ENCODE assay signal across 3 cellular contexts in genomic region chr4:77903186-77903585, GRCh38.
TF ChIP-seq lines count a peak whose summit lies in the region.

No MANE protein-coding gene starts in this region.

TF ChIP-seq in SK-N-SH treated with all-trans-retinoic acid at 6 μM for 48 hours, 23 proteins besides CTCF, POLR2A, EP300 and RAD21:
- no peak for TF ChIP-seq CSDC2 (CRISPR knock-in tag; IDR thresholded peaks at IDR 0.05)
- TF ChIP-seq, protein P1, sequence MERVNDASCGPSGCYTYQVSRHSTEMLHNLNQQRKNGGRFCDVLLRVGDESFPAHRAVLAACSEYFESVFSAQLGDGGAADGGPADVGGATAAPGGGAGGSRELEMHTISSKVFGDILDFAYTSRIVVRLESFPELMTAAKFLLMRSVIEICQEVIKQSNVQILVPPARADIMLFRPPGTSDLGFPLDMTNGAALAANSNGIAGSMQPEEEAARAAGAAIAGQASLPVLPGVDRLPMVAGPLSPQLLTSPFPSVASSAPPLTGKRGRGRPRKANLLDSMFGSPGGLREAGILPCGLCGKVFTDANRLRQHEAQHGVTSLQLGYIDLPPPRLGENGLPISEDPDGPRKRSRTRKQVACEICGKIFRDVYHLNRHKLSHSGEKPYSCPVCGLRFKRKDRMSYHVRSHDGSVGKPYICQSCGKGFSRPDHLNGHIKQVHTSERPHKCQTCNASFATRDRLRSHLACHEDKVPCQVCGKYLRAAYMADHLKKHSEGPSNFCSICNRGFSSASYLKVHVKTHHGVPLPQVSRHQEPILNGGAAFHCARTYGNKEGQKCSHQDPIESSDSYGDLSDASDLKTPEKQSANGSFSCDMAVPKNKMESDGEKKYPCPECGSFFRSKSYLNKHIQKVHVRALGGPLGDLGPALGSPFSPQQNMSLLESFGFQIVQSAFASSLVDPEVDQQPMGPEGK (CRISPR knock-in tag; IDR thresholded peaks at IDR 0.05; ENCODE audit: borderline replicate concordance), result no peak
- TF ChIP-seq ISL1 (CRISPR knock-in tag; IDR thresholded peaks at IDR 0.05), result peak; percentile 61; the same call in 1 of the 2 replicates
TF ChIP-seq in SK-N-SH treated with all-trans-retinoic acid at 6 μM for 48 hours: peak in this region for 1.

TF ChIP-seq in SK-N-SH, 30 proteins besides CTCF, POLR2A, EP300 and RAD21:
- no peak for TF ChIP-seq USF1 (IDR thresholded peaks at IDR 0.05; ENCODE audit: borderline replicate concordance, low read depth)
- TF ChIP-seq JUND (IDR thresholded peaks at IDR 0.05), result no peak
- TF ChIP-seq MEF2A (IDR thresholded peaks at IDR 0.05; ENCODE audit: borderline replicate concordance, low read depth), result no peak
- TF ChIP-seq RFX5 (IDR thresholded peaks at IDR 0.05; ENCODE audit: low read length), result no peak
- no peak for TF ChIP-seq TAF1 (IDR thresholded peaks at IDR 0.05; ENCODE audit: borderline replicate concordance, low read depth, low read length)
- TF ChIP-seq FOXM1 (IDR thresholded peaks at IDR 0.05; ENCODE audit: low read depth), result no peak

TF ChIP-seq in HepG2, 621 proteins besides CTCF, POLR2A, EP300 and RAD21:
- TF ChIP-seq, protein P2, sequence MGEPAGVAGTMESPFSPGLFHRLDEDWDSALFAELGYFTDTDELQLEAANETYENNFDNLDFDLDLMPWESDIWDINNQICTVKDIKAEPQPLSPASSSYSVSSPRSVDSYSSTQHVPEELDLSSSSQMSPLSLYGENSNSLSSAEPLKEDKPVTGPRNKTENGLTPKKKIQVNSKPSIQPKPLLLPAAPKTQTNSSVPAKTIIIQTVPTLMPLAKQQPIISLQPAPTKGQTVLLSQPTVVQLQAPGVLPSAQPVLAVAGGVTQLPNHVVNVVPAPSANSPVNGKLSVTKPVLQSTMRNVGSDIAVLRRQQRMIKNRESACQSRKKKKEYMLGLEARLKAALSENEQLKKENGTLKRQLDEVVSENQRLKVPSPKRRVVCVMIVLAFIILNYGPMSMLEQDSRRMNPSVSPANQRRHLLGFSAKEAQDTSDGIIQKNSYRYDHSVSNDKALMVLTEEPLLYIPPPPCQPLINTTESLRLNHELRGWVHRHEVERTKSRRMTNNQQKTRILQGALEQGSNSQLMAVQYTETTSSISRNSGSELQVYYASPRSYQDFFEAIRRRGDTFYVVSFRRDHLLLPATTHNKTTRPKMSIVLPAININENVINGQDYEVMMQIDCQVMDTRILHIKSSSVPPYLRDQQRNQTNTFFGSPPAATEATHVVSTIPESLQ (CRISPR knock-in tag; conservative IDR thresholded peaks at IDR 0.05), result no peak
- TF ChIP-seq RXRA (CRISPR knock-in tag; IDR thresholded peaks at IDR 0.05), result no peak
